ENCODE assay signal across 8 cellular contexts in genomic region chr15:98442379-98442833, GRCh38.
DNase-seq lines count a peak whose midpoint lies in the region; ATAC-seq and TF ChIP-seq lines count a peak whose summit lies in the region.

No MANE protein-coding gene starts in this region.

- TF ChIP-seq RAD21 in HCT116 (IDR thresholded peaks at IDR 0.05; ENCODE audit: low read depth), result peak; percentile 87

- intact Hi-C loops in HCT116 (cut with micrococcal nuclease) (loop anchor here (1.0 to 5.0 kb wide), 5 partner anchors 217 to 770 kb away; no protein-coding TSS in a partner anchor), left colon (cut with DNase I, micrococcal nuclease) (loop anchor here in 1 of 2 donors (10.0 kb wide), 1 partner anchor 632 kb away; no protein-coding TSS in a partner anchor)

- H3K36me3 ChIP-seq in HCT116 (ENCODE audit: control insufficient read depth in 1 of 2, insufficient read depth in 2 of 2, low read length in 2 of 2), result no peaks in the 10 kb centered on the region
- no peaks in the 10 kb centered on the region for H3K36me3 ChIP-seq in brain microvascular endothelial cell (replicated peaks)

- H3K4me3 ChIP-seq in HCT116 (replicated peaks in 1 of 2; ENCODE audit: low read depth in 1 of 2, low read length in 2 of 2) (no peak overlapping the region), brain microvascular endothelial cell (ENCODE audit: low read depth, low read length) (no peak overlapping the region)

- H4K20me1 ChIP-seq in HCT116 (ENCODE audit: insufficient read depth), result no peaks in the 10 kb centered on the region

- BruUV-seq in HCT116 (replicated peaks; lab: Mats Ljungman, UMichigan), result no TSS peak

- peak overlapping the region; percentile 30; the same call in 1 of the 2 replicates for H3K4me2 ChIP-seq in HCT116 (ENCODE audit: low read length)

- no peak overlapping the region for H3K9ac ChIP-seq in HCT116 (ENCODE audit: low read length)

- TF ChIP-seq POLR2A in HCT116 (IDR thresholded peaks at IDR 0.05; ENCODE audit: borderline replicate concordance, extremely low read depth, insufficient read depth, insufficient read length), result no peak

- RAD21 ChIA-PET in HCT116 (lab: Charles Lee; ENCODE audit: low non-redundant PET in 1 of 2, low total read pairs in 2 of 2, uncharacterized antibody in 2 of 2, unreplicated experiment in 2 of 2), result no interaction called here

- H3K79me2 ChIP-seq in HCT116 (ENCODE audit: insufficient read depth, low read length), result no peaks in the 10 kb centered on the region

- CTCF ChIA-PET in HCT116 (lab: Charles Lee), result interaction anchor here (3.4 kb wide), 1 partner anchor 634 kb away, joined by 10 read pairs; no protein-coding TSS in a partner anchor

- no peaks in the 10 kb centered on the region for H3K9me2 ChIP-seq in HCT116 (ENCODE audit: insufficient read depth)

- peak; percentile 94 for ATAC-seq in HCT116
- ATAC-seq in left colon, result peak; percentile 65

- in situ Hi-C loops in brain microvascular endothelial cell (cut with HindIII; ENCODE audit: low pct_ligation_motif_present, low sequenced_read_pairs), result no loop called here

- no peaks in the 10 kb centered on the region; a peak in 1 of 4 replicates for H3K4me1 ChIP-seq in HCT116 (ENCODE audit: control insufficient read depth in 1 of 2, insufficient read depth in 2 of 2, low read length in 2 of 2)

- no peak overlapping the region for H3K27ac ChIP-seq in HCT116 (ENCODE audit: low read depth, low read length)
- H3K27ac ChIP-seq in brain microvascular endothelial cell, result no peak overlapping the region

- H3K9me3 ChIP-seq in HCT116 (ENCODE audit: control insufficient read depth in 1 of 2, insufficient read depth in 1 of 2, low read depth in 1 of 2, low read length in 2 of 2), result no peaks in the 10 kb centered on the region

- peaks cover 9% of the 10 kb centered on the region; the same call in 1 of the 2 replicates for H3K27me3 ChIP-seq in HCT116 (ENCODE audit: insufficient read depth, low read length)
- no peaks in the 10 kb centered on the region for H3K27me3 ChIP-seq in brain microvascular endothelial cell (replicated peaks)

- no peak overlapping the region for H2AFZ ChIP-seq in HCT116 (ENCODE audit: low read depth, low read length, poor library complexity, severe bottlenecking)

- DNase-seq in NCI-H2081 (lab: John Stamatoyannopoulos, UW) (peak; percentile 74 to 78), NCI-H2081 treated with DMSO at 0.1 percent for 48 hours (lab: John Stamatoyannopoulos, UW) (no peak), HCT116 (ENCODE audit: low read depth, low spot score) (peak; percentile 57), MV-4-11 (lab: John Stamatoyannopoulos, UW) (peak; percentile 82), SKM-1 treated with dmso at 0.1 percent for 144 hours (lab: John Stamatoyannopoulos, UW; ENCODE audit: unreplicated experiment) (peak; percentile 70), brain microvascular endothelial cell (peak; percentile 86), left colon (peak in 1 of 2 donors; percentile 49)
- peak; percentile 13 to 61 (median 33) for DNase-seq in stimulated activated CD4-positive, alpha-beta T cell treated with anti-CD3 and anti-CD28 coated beads, TNF-alpha, amount 100 ng/mL, for 24 hours (ENCODE audit: low read depth in 3 of 3)

- POLR2A ChIA-PET in HCT116 (lab: Charles Lee), result no interaction called here

- TF ChIP-seq CTCF in HCT116 (IDR thresholded peaks at IDR 0.05 in 2 of 3, conservative IDR thresholded peaks at IDR 0.05 in 1 of 3; ENCODE audit: borderline replicate concordance in 1 of 3, insufficient read depth in 1 of 3, low read depth in 2 of 3, low read length in 2 of 3) (peak; percentile 58 to 91 (median 87)), brain microvascular endothelial cell (IDR thresholded peaks at IDR 0.05; ENCODE audit: low read depth, low read length, missing control alignments) (peak; percentile 87)

TF ChIP-seq in HCT116, 20 proteins besides CTCF, POLR2A, EP300 and RAD21:
- TF ChIP-seq ZFX (IDR thresholded peaks at IDR 0.05), result no peak
- no peak for TF ChIP-seq SP1 (IDR thresholded peaks at IDR 0.05; ENCODE audit: low read depth)
- TF ChIP-seq CBX3 (IDR thresholded peaks at IDR 0.05; ENCODE audit: low read depth), result no peak
- TF ChIP-seq TCF7L2 (IDR thresholded peaks at IDR 0.05; ENCODE audit: borderline replicate concordance, extremely low read depth, insufficient read depth, insufficient read length), result no peak
